Comparison of ENCODE assay signal across 13 cellular contexts in the genomic region with DNA sequence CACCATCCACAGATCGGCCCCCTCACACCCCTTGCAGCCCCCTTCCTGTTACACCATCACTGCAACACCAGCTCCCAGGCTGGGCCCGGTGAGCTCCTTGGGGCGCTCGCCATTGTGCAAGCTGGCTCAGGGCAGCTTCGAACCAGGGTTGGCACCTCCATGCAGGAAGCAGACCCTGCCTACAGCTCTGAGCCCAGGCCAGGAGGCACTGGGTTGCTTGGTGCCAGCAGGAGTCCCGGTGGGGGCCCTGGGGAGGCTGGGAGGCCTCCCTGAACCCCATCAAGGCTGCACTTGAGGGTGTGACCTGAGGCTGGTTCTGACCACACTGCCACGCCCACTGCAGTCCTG.
"Had no signal": no experiment of that assay in that cellular context is flagged by ENCODE, and none has a peak within 500 bp of the region (broad histone marks: within the 10 kb centered on the region; RNA-seq: fewer than 3 reads in every experiment).

No MANE protein-coding gene starts in this region.

- H3K9ac ChIP-seq: KMS-11 had no signal

- H3K4me1 ChIP-seq: SJSA1 had no signal

- H3K27ac ChIP-seq: HL-60, KMS-11, RWPE1, SJSA1, SK-N-MC had no signal

- H3K4me3 ChIP-seq: SJSA1, SK-N-MC had no signal

- H3K27me3 ChIP-seq: SJSA1 had no signal

- DNase-seq: IMR-90, Kasumi-1, NCI-H1048, NCI-H1436 treated with DMSO at 0.1 percent for 48 hours, NCI-H1694, NCI-H446, NCI-H524 treated with DMSO at 0.1 percent for 48 hours, SIG-M5 had no signal

- H3K4me2 ChIP-seq: KMS-11 had no signal
